Comparison of ENCODE assay signal across 35 cellular contexts in genomic region chr16:31276600-31276999, GRCh38. TPM values are rescaled to one million over a fixed set of nuclear protein-coding genes. Genes with fewer than 3 reads are reported as not detected.
"Had no signal": no experiment of that assay in that cellular context is flagged by ENCODE, and none has a peak within 500 bp of the region (broad histone marks: within the 10 kb centered on the region; RNA-seq: fewer than 3 reads in every experiment).

No MANE protein-coding gene starts in this region.

- H3K4me3 ChIP-seq: colonic mucosa, esophagus squamous epithelium, gastroesophageal sphincter had no signal

- ATAC-seq: activated CD4-positive, alpha-beta T cell treated with anti-CD3 and anti-CD28 coated beads for 36 hours; activated CD4-positive, CD25-positive, alpha-beta regulatory T cell treated with anti-CD3 and anti-CD28 coated beads, Interleukin-2, amount 50 U/mL, for 24 hours; activated CD8-positive, alpha-beta T cell treated with anti-CD3 and anti-CD28 coated beads, Interleukin-2, amount 10 ng/mL, durations not matched to agents 7 days and 5 days; activated T-cell treated with anti-CD3 and anti-CD28 coated beads, Interleukin-2, amount 50 U/mL, for 4 hours; activated T-helper 17 cell treated with anti-CD3 and anti-CD28 coated beads, Interleukin-2, amount 50 U/mL, for 72 hours; gastroesophageal sphincter had no signal

- H3K36me3 ChIP-seq: brain microvascular endothelial cell, colonic mucosa, esophagus squamous epithelium, gastroesophageal sphincter, WERI-Rb-1 had no signal

- H3K9me3 Mint-ChIP-seq: activated B cell treated with CpG ODN at 0.5 μM for 24 hours; activated CD4-positive, alpha-beta memory T cell treated with anti-CD3 and anti-CD28 coated beads for 36 hours; activated T-cell treated with anti-CD3 and anti-CD28 coated beads, Interleukin-2, amount 50 U/mL, for 4 hours; activated T-helper 17 cell treated with anti-CD3 and anti-CD28 coated beads, Interleukin-2, amount 50 U/mL, for 72 hours; T-helper 1 cell treated with Interleukin-12 subunit alpha and Interleukin-12 subunit beta and Interleukin-4 antibody, amounts not matched to agents 30 μg/mL and 1 μg/mL, for 36 hours had no signal

- H3K36me3 Mint-ChIP-seq: activated naive CD8-positive, alpha-beta T cell had no signal

- H3K27me3 ChIP-seq: brain microvascular endothelial cell, colonic mucosa had no signal

- H3K4me3 Mint-ChIP-seq: activated B cell treated with CpG ODN at 0.5 μM for 24 hours; activated CD4-positive, alpha-beta memory T cell treated with anti-CD3 and anti-CD28 coated beads for 36 hours; activated CD4-positive, alpha-beta T cell treated with anti-CD3 and anti-CD28 coated beads for 36 hours; activated CD4-positive, alpha-beta T cell treated with anti-CD3 and anti-CD28 coated beads, Interleukin-2, amount 10 ng/mL, durations not matched to agents 24 days and 14 days; activated CD8-positive, alpha-beta T cell treated with anti-CD3 and anti-CD28 coated beads, Interleukin-2, amount 10 ng/mL, durations not matched to agents 7 days and 5 days; activated naive CD8-positive, alpha-beta T cell; activated T-cell treated with anti-CD3 and anti-CD28 coated beads, Interleukin-2, amount 50 U/mL, for 4 hours; activated T-helper 17 cell treated with anti-CD3 and anti-CD28 coated beads, Interleukin-2, amount 50 U/mL, for 72 hours; T-helper 1 cell treated with Interleukin-12 subunit alpha and Interleukin-12 subunit beta and Interleukin-4 antibody, amounts not matched to agents 30 μg/mL and 1 μg/mL, for 36 hours had no signal

- DNase-seq: activated B cell treated with CpG ODN at 0.5 μM for 24 hours; activated CD4-positive, alpha-beta memory T cell treated with anti-CD3 and anti-CD28 coated beads for 36 hours; activated CD4-positive, alpha-beta T cell treated with anti-CD3 and anti-CD28 coated beads for 36 hours; activated CD4-positive, alpha-beta T cell treated with anti-CD3 and anti-CD28 coated beads, Interleukin-2, amount 10 ng/mL, durations not matched to agents 24 days and 14 days; activated CD8-positive, alpha-beta T cell treated with anti-CD3 and anti-CD28 coated beads, Interleukin-2, amount 10 ng/mL, durations not matched to agents 7 days and 5 days; activated effector memory CD4-positive, alpha-beta T cell treated with Interleukin-2 at 50 U/mL for 16 hours; activated gamma-delta T cell treated with Interleukin-2 at 50 U/mL for 16 hours; activated naive CD4-positive, alpha-beta T cell treated with anti-CD3 and anti-CD28 coated beads, Interleukin-2, amount 50 U/mL, for 16 hours; activated naive CD4-positive, alpha-beta T cell treated with Interleukin-2 at 50 U/mL for 16 hours; activated T-cell treated with anti-CD3 and anti-CD28 coated beads, Interleukin-2, amount 50 U/mL, for 4 hours; amniotic stem cell; anterior cingulate cortex; brain microvascular endothelial cell; caudate nucleus; colonic mucosa; effector CD8-positive, alpha-beta T cell; esophagus squamous epithelium; foreskin melanocyte; T-helper 9 cell; WERI-Rb-1 had no signal

- H3K4me1 Mint-ChIP-seq: activated B cell treated with CpG ODN at 0.5 μM for 24 hours; activated CD4-positive, alpha-beta T cell treated with anti-CD3 and anti-CD28 coated beads for 36 hours; activated CD4-positive, alpha-beta T cell treated with anti-CD3 and anti-CD28 coated beads, Interleukin-2, amount 10 ng/mL, durations not matched to agents 24 days and 14 days; activated T-helper 17 cell treated with anti-CD3 and anti-CD28 coated beads, Interleukin-2, amount 50 U/mL, for 72 hours had no signal

- H3K27ac Mint-ChIP-seq: activated B cell treated with CpG ODN at 0.5 μM for 24 hours; activated CD4-positive, alpha-beta memory T cell treated with anti-CD3 and anti-CD28 coated beads for 36 hours; activated CD4-positive, alpha-beta T cell treated with anti-CD3 and anti-CD28 coated beads for 36 hours; activated CD4-positive, alpha-beta T cell treated with anti-CD3 and anti-CD28 coated beads, Interleukin-2, amount 10 ng/mL, durations not matched to agents 24 days and 14 days; activated CD8-positive, alpha-beta T cell treated with anti-CD3 and anti-CD28 coated beads, Interleukin-2, amount 10 ng/mL, durations not matched to agents 7 days and 5 days; activated naive CD8-positive, alpha-beta T cell; activated T-helper 17 cell treated with anti-CD3 and anti-CD28 coated beads, Interleukin-2, amount 50 U/mL, for 72 hours; T-helper 1 cell treated with Interleukin-12 subunit alpha and Interleukin-12 subunit beta and Interleukin-4 antibody, amounts not matched to agents 30 μg/mL and 1 μg/mL, for 36 hours had no signal

- H3K27ac ChIP-seq: brain microvascular endothelial cell, colonic mucosa, epithelial cell of prostate, esophagus squamous epithelium, gastroesophageal sphincter, WERI-Rb-1 had no signal

- H3K27me3 Mint-ChIP-seq: activated B cell treated with CpG ODN at 0.5 μM for 24 hours; activated naive CD8-positive, alpha-beta T cell; activated T-helper 17 cell treated with anti-CD3 and anti-CD28 coated beads, Interleukin-2, amount 50 U/mL, for 72 hours had no signal

- H3K4me1 ChIP-seq: colonic mucosa, gastroesophageal sphincter had no signal

- H3K9me3 ChIP-seq: colonic mucosa, esophagus squamous epithelium had no signal

RNA-seq across cellular contexts. Expression of gene ITGAM, which starts 16.8 kb away (rescaled TPM):
- total RNA-seq: bronchial epithelial cell, endothelial cell of umbilical vein, fibroblast of lung, fibroblast of villous mesenchyme had no signal
- polyA plus RNA-seq: endothelial cell of umbilical vein had no signal

RNA-seq across cellular contexts. Expression of gene PYDC1, which starts 59.7 kb away (rescaled TPM):
- total RNA-seq: activated B cell treated with CpG ODN at 0.5 μM for 24 hours; activated CD4-positive, alpha-beta memory T cell treated with anti-CD3 and anti-CD28 coated beads for 36 hours; activated CD4-positive, alpha-beta T cell treated with anti-CD3 and anti-CD28 coated beads for 36 hours; activated CD4-positive, alpha-beta T cell treated with anti-CD3 and anti-CD28 coated beads, Interleukin-2, amount 10 ng/mL, durations not matched to agents 24 days and 14 days; activated CD8-positive, alpha-beta T cell treated with anti-CD3 and anti-CD28 coated beads, Interleukin-2, amount 10 ng/mL, durations not matched to agents 7 days and 5 days; activated T-cell treated with anti-CD3 and anti-CD28 coated beads, Interleukin-2, amount 50 U/mL, for 4 hours; astrocyte; bronchial epithelial cell; colonic mucosa; dermis microvascular lymphatic vessel endothelial cell; endothelial cell of umbilical vein; esophagus squamous epithelium; fibroblast of lung; fibroblast of villous mesenchyme; T-helper 2 cell treated with Interferon-gamma antibody and Interleukin-4, amounts not matched to agents 100 ng/mL and 5 ng/mL, for 36 hours had no signal
- polyA plus RNA-seq: adipose tissue, endothelial cell of umbilical vein, esophagus, fibroblast of lung had no signal
